1 cellular context compared by ENCODE assay signal in genomic region chr19:12847159-12848139, GRCh38.
TF ChIP-seq lines count a peak whose summit lies in the region.

No MANE protein-coding gene starts in this region.

TF ChIP-seq in HepG2, 621 proteins besides CTCF, POLR2A, EP300 and RAD21 (continued from another document and continues in another):
- TF ChIP-seq SKIL (CRISPR knock-in tag; IDR thresholded peaks at IDR 0.05; ENCODE audit: borderline replicate concordance) (no peak), ZNF510 (CRISPR knock-in tag; IDR thresholded peaks at IDR 0.05; ENCODE audit: low read depth) (0 out of 2 replicates have a peak, but pooled peaks have one; percentile 39), XBP1 (CRISPR knock-in tag; IDR thresholded peaks at IDR 0.05) (no peak), SIX1 (CRISPR knock-in tag; IDR thresholded peaks at IDR 0.05; ENCODE audit: borderline replicate concordance) (no peak), GABPB1 (CRISPR knock-in tag; IDR thresholded peaks at IDR 0.05) (peak; percentile 76), TFE3 (CRISPR knock-in tag; IDR thresholded peaks at IDR 0.05) (peak; percentile 77), ZNF768 (CRISPR knock-in tag; IDR thresholded peaks at IDR 0.05) (peak; percentile 36; the same call in 1 of the 2 replicates), PRDM15 (CRISPR knock-in tag; IDR thresholded peaks at IDR 0.05) (no peak), IRF9 (CRISPR knock-in tag; IDR thresholded peaks at IDR 0.05; ENCODE audit: borderline replicate concordance) (peak; percentile 67; the same call in 1 of the 2 replicates), ZNF205 (CRISPR knock-in tag; IDR thresholded peaks at IDR 0.05) (0 out of 2 replicates have a peak, but pooled peaks have one; percentile 15), ZBTB33 (CRISPR knock-in tag; IDR thresholded peaks at IDR 0.05) (peak; percentile 61; the same call in 1 of the 2 replicates), NAIF1 (CRISPR knock-in tag; IDR thresholded peaks at IDR 0.05; ENCODE audit: borderline replicate concordance) (peak; percentile 99), ZEB1 (IDR thresholded peaks at IDR 0.05; ENCODE audit: insufficient replicate concordance, low read depth) (no peak), CEBPZ (IDR thresholded peaks at IDR 0.05; ENCODE audit: low read length) (no peak), TSC22D2 (CRISPR knock-in tag; IDR thresholded peaks at IDR 0.05; ENCODE audit: borderline replicate concordance) (0 out of 2 replicates have a peak, but pooled peaks have one; percentile 34), ERF (CRISPR knock-in tag; IDR thresholded peaks at IDR 0.05) (peak; percentile 55; the same call in 1 of the 2 replicates), MLXIP (CRISPR knock-in tag; IDR thresholded peaks at IDR 0.05; ENCODE audit: borderline replicate concordance) (no peak), UBTF (CRISPR knock-in tag; IDR thresholded peaks at IDR 0.05) (peak; percentile 50; the same call in 1 of the 2 replicates), ZNF367 (CRISPR knock-in tag; IDR thresholded peaks at IDR 0.05; ENCODE audit: borderline replicate concordance) (no peak), ZBTB38 (CRISPR knock-in tag; IDR thresholded peaks at IDR 0.05) (peak; percentile 65; the same call in 1 of the 2 replicates), MED8 (CRISPR knock-in tag; IDR thresholded peaks at IDR 0.05; ENCODE audit: insufficient replicate concordance) (no peak), FOXC1 (CRISPR knock-in tag; IDR thresholded peaks at IDR 0.05; ENCODE audit: borderline replicate concordance) (peak; percentile 77; the same call in 1 of the 2 replicates), BORCS8-MEF2B (CRISPR knock-in tag; IDR thresholded peaks at IDR 0.05) (0 out of 2 replicates have a peak, but pooled peaks have one; percentile 70), HES4 (CRISPR knock-in tag; IDR thresholded peaks at IDR 0.05; ENCODE audit: borderline replicate concordance) (no peak), SALL2 (CRISPR knock-in tag; IDR thresholded peaks at IDR 0.05) (0 out of 2 replicates have a peak, but pooled peaks have one; percentile 73), E2F5 (CRISPR knock-in tag; conservative IDR thresholded peaks at IDR 0.05) (no peak), ATF1 (CRISPR knock-in tag; IDR thresholded peaks at IDR 0.05) (no peak), YY1 (IDR thresholded peaks at IDR 0.05; ENCODE audit: insufficient read depth, insufficient replicate concordance, low read depth, low read length) (peak; percentile 51), ZNF597 (CRISPR knock-in tag; IDR thresholded peaks at IDR 0.05) (no peak)
